ENCODE assay signal across 1 cellular context in the genomic region with DNA sequence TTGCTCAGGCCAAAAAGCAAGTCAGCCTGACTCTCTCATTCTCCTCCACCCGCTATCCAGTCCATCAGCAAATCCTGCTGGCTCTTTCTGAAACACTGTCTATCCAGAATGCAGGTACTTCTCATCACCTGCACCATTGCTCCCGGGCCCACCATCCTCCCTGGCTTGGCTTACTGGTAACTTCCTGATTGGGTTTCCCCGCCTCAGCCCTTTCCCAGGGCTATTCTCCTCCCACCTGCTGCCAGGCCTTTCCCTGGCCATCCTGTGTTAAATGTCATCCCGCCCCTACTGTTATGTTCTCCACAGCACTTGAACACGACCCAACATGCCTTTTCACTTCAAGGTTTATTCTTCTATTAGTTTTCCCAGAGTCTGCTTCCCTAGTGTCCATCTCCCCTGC.
TF ChIP-seq lines count a peak whose summit lies in the region.

No MANE protein-coding gene starts in this region.

TF ChIP-seq in IMR-90, 13 proteins besides CTCF, POLR2A, EP300 and RAD21:
- TF ChIP-seq MAZ (IDR thresholded peaks at IDR 0.05; ENCODE audit: borderline replicate concordance, low read depth, low read length): no peak
- no peak for TF ChIP-seq FOS (IDR thresholded peaks at IDR 0.05; ENCODE audit: low read depth, low read length)
- TF ChIP-seq MXI1 (IDR thresholded peaks at IDR 0.05; ENCODE audit: borderline replicate concordance, low read depth, low read length): no peak
- TF ChIP-seq MAFK (IDR thresholded peaks at IDR 0.05; ENCODE audit: low read depth, low read length): no peak
- no peak for TF ChIP-seq BHLHE40 (IDR thresholded peaks at IDR 0.05; ENCODE audit: low read depth, low read length)
- no peak for TF ChIP-seq NFE2L2 (IDR thresholded peaks at IDR 0.05; ENCODE audit: low read depth, low read length)
- no peak for TF ChIP-seq CEBPB (IDR thresholded peaks at IDR 0.05; ENCODE audit: low read depth, low read length)
- TF ChIP-seq CHD1 (IDR thresholded peaks at IDR 0.05; ENCODE audit: low read depth, low read length): no peak
- TF ChIP-seq USF2 (IDR thresholded peaks at IDR 0.05; ENCODE audit: low read depth, low read length): no peak
- no peak for TF ChIP-seq RCOR1 (IDR thresholded peaks at IDR 0.05; ENCODE audit: insufficient replicate concordance, low read length)
- no peak for TF ChIP-seq SMC3 (IDR thresholded peaks at IDR 0.05; ENCODE audit: low read depth, low read length)
- TF ChIP-seq, protein P1, sequence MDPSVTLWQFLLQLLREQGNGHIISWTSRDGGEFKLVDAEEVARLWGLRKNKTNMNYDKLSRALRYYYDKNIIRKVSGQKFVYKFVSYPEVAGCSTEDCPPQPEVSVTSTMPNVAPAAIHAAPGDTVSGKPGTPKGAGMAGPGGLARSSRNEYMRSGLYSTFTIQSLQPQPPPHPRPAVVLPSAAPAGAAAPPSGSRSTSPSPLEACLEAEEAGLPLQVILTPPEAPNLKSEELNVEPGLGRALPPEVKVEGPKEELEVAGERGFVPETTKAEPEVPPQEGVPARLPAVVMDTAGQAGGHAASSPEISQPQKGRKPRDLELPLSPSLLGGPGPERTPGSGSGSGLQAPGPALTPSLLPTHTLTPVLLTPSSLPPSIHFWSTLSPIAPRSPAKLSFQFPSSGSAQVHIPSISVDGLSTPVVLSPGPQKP (IDR thresholded peaks at IDR 0.05; ENCODE audit: borderline replicate concordance, low read depth, low read length): no peak
- TF ChIP-seq RFX5 (IDR thresholded peaks at IDR 0.05; ENCODE audit: low read depth, low read length): no peak
